ENCODE assay signal across 15 cellular contexts in genomic region chr18:31243740-31244512, GRCh38.
DNase-seq lines count a peak whose midpoint lies in the region; ATAC-seq, FAIRE-seq and TF ChIP-seq lines count a peak whose summit lies in the region.
"Had no signal": no experiment of that assay in that cellular context is flagged by ENCODE, and none has a peak within 500 bp of the region (broad histone marks: within the 10 kb centered on the region; RNA-seq: fewer than 3 reads in every experiment).

No MANE protein-coding gene starts in this region.

- H3K27me3 Mint-ChIP-seq in brain = no peaks in the 10 kb centered on the region
- no peaks in the 10 kb centered on the region for H3K27me3 Mint-ChIP-seq in activated naive CD4-positive, alpha-beta T cell treated with anti-CD3 and anti-CD28 coated beads for 36 hours (ENCODE audit: low read depth)

- no peak overlapping the region for H2BK120ac ChIP-seq in neuronal stem cell (ENCODE audit: low read depth, low read length)

- H3K18ac ChIP-seq in neuronal stem cell (ENCODE audit: low read length) = no peak overlapping the region

- H3K9me3 ChIP-seq in right cardiac atrium (ENCODE audit: control insufficient read depth, low read length) (no peaks in the 10 kb centered on the region), neuronal stem cell (replicated peaks in 1 of 2; ENCODE audit: control insufficient read depth in 2 of 2, insufficient read depth in 1 of 2, low read depth in 1 of 2, low read length in 2 of 2) (peaks cover 0 to 2% of the 10 kb centered on the region in 2 donors), tibial artery (no peaks in the 10 kb centered on the region)
- H3K9me3 ChIP-seq: tibial nerve had no signal

- DNase-seq in GM12892 (ENCODE audit: insufficient read length) = no peak
- DNase-seq in right cardiac atrium = no peak
- DNase-seq in neuronal stem cell (ENCODE audit: low spot score) = no peak
- no peak for DNase-seq in tibial artery
- DNase-seq in kidney glomerular epithelial cell (lab: John Stamatoyannopoulos, UW) = no peak
- DNase-seq in activated naive CD4-positive, alpha-beta T cell treated with anti-CD3 and anti-CD28 coated beads for 36 hours = no peak
- DNase-seq: activated CD4-positive, CD25-positive, alpha-beta regulatory T cell; amniotic stem cell; effector CD4-positive, alpha-beta T cell; IMR-90; NCI-H1105; NCI-H2227 treated with DMSO at 0.1 percent for 48 hours had no signal

- H3K36me3 ChIP-seq in neuronal stem cell (replicated peaks in 1 of 2; ENCODE audit: control insufficient read depth in 2 of 2, insufficient read depth in 2 of 2, low read length in 2 of 2) (no peaks in the 10 kb centered on the region), tibial artery (no peaks in the 10 kb centered on the region)
- H3K36me3 ChIP-seq: tibial nerve had no signal

- H4K91ac ChIP-seq in neuronal stem cell (ENCODE audit: low read depth, low read length, poor library complexity) = no peak overlapping the region

- intact Hi-C loops in right cardiac atrium (cut with DNase I) (no loop called here), tibial artery (cut with DNase I; ENCODE audit: low total_unique reads) (no loop called here)
- intact Hi-C loops in activated naive CD4-positive, alpha-beta T cell treated with anti-CD3 and anti-CD28 coated beads for 36 hours (cut with micrococcal nuclease) = no loop called here

- no peak overlapping the region for H3K14ac ChIP-seq in neuronal stem cell (ENCODE audit: low read length)

- peak overlapping the region; percentile 96 for H3K27ac ChIP-seq in right cardiac atrium (ENCODE audit: low read length)
- peak overlapping the region; percentile 55 for H3K27ac ChIP-seq in neuronal stem cell (replicated peaks; ENCODE audit: low read length)
- no peak overlapping the region for H3K27ac ChIP-seq in tibial artery

- H3K23ac ChIP-seq in neuronal stem cell (ENCODE audit: low read depth, low read length, poor library complexity) = no peak overlapping the region

- H3K36me3 Mint-ChIP-seq in brain = no peaks in the 10 kb centered on the region
- no peaks in the 10 kb centered on the region for H3K36me3 Mint-ChIP-seq in activated naive CD4-positive, alpha-beta T cell treated with anti-CD3 and anti-CD28 coated beads for 36 hours (ENCODE audit: low read depth)

- 45% methylated on average over 11 of the region's 11 CpGs for WGBS in right cardiac atrium
- WGBS in neuronal stem cell (ENCODE audit: extremely low coverage in 2 of 2, insufficient read length in 2 of 2, insufficient replicate concordance in 1 of 2), 2 donors = no CpG with 5 or more reads among the region's 11 CpGs

- no peak overlapping the region for H2BK15ac ChIP-seq in neuronal stem cell (ENCODE audit: low read length)

- H3K27ac Mint-ChIP-seq in brain = peak overlapping the region in 4 of 5 experiments; percentile 59 to 97 (median 82)
- H3K27ac Mint-ChIP-seq in activated naive CD4-positive, alpha-beta T cell treated with anti-CD3 and anti-CD28 coated beads for 36 hours = no peak overlapping the region

- no peaks in the 10 kb centered on the region for H3K9me3 Mint-ChIP-seq in brain
- peaks cover 1% of the 10 kb centered on the region for H3K9me3 Mint-ChIP-seq in activated naive CD4-positive, alpha-beta T cell treated with anti-CD3 and anti-CD28 coated beads for 36 hours

- H4K8ac ChIP-seq in neuronal stem cell (ENCODE audit: low read depth, low read length) = no peak overlapping the region

- peaks cover 4% of the 10 kb centered on the region for H3K4me1 ChIP-seq in right cardiac atrium (ENCODE audit: control insufficient read depth, insufficient read depth, low read length)
- peaks cover 16 to 18% of the 10 kb centered on the region in 2 donors for H3K4me1 ChIP-seq in neuronal stem cell (ENCODE audit: control insufficient read depth in 2 of 2, insufficient read depth in 1 of 2, low read depth in 1 of 2, low read length in 2 of 2)
- no peaks in the 10 kb centered on the region for H3K4me1 ChIP-seq in tibial artery

- H3K79me1 ChIP-seq in neuronal stem cell (ENCODE audit: low read depth, low read length) = no peaks in the 10 kb centered on the region

- peak; percentile 72 to 77 for ATAC-seq in right cardiac atrium
- no peak for ATAC-seq in HG02884 (IDR thresholded peaks at IDR 0.05; ENCODE audit: unreplicated experiment)

- H2BK12ac ChIP-seq in neuronal stem cell (ENCODE audit: low read length) = peak overlapping the region; percentile 30

- H3K9ac ChIP-seq in neuronal stem cell (ENCODE audit: low read depth, low read length, poor library complexity) = no peak overlapping the region

- TF ChIP-seq CTCF in brain (conservative IDR thresholded peaks at IDR 0.05) = no peak
- TF ChIP-seq CTCF in tibial artery (IDR thresholded peaks at IDR 0.05) = no peak

- peak overlapping the region; percentile 83 for H2AFZ ChIP-seq in neuronal stem cell (ENCODE audit: low read length)

- no peak overlapping the region for H2BK5ac ChIP-seq in neuronal stem cell (ENCODE audit: low read length)

- no peak overlapping the region for H2AK5ac ChIP-seq in neuronal stem cell (ENCODE audit: low read depth, low read length)

- H3K4me3 Mint-ChIP-seq in brain = peak overlapping the region in 1 of 5 experiments; percentile 17
- H3K4me3 Mint-ChIP-seq in activated naive CD4-positive, alpha-beta T cell treated with anti-CD3 and anti-CD28 coated beads for 36 hours = no peak overlapping the region

- no peaks in the 10 kb centered on the region for H3K27me3 ChIP-seq in right cardiac atrium (ENCODE audit: control insufficient read depth, insufficient read depth)
- H3K27me3 ChIP-seq in neuronal stem cell (ENCODE audit: control insufficient read depth in 3 of 3, insufficient read depth in 3 of 3, low read depth in 1 of 3, low read length in 3 of 3) = no peaks in the 10 kb centered on the region
- H3K27me3 ChIP-seq in tibial artery = no peaks in the 10 kb centered on the region
- H3K27me3 ChIP-seq: tibial nerve had no signal

- no peak overlapping the region for H3K4me2 ChIP-seq in neuronal stem cell (ENCODE audit: insufficient read depth, low read length, poor library complexity, severe bottlenecking)

- peak; percentile 80 for FAIRE-seq in GM12892 (lab: Jason Lieb, UNC)

- peaks cover 56% of the 10 kb centered on the region for H3K4me1 Mint-ChIP-seq in brain
- no peaks in the 10 kb centered on the region for H3K4me1 Mint-ChIP-seq in activated naive CD4-positive, alpha-beta T cell treated with anti-CD3 and anti-CD28 coated beads for 36 hours (ENCODE audit: low read depth)

- CTCF ChIA-PET in activated naive CD4-positive, alpha-beta T cell treated with anti-CD3 and anti-CD28 coated beads for 36 hours (lab: Charles Lee) = interaction anchor here (0.7 kb wide), 1 partner anchor 102 kb away, joined by 3 read pairs; no protein-coding TSS in a partner anchor

- no peak overlapping the region for H3K4ac ChIP-seq in neuronal stem cell (ENCODE audit: low read length)

- no peak overlapping the region for H3K4me3 ChIP-seq in right cardiac atrium (ENCODE audit: low read length)
- no peak overlapping the region for H3K4me3 ChIP-seq in neuronal stem cell (ENCODE audit: low read length in 2 of 2)
- no peak overlapping the region for H3K4me3 ChIP-seq in tibial artery
- H3K4me3 ChIP-seq: tibial nerve had no signal

- TF ChIP-seq POLR2A in GM12892 (IDR thresholded peaks at IDR 0.05; ENCODE audit: low read depth, low read length) = no peak

Comparison
In these comparisons a context has a peak if more than half of its experiments do, and no peak if none do; other contexts are left out.
1. H3K27ac ChIP-seq: peak in right cardiac atrium (single experiment) and neuronal stem cell (single experiment); none in tibial artery (0 of 2).